In the genomic region with DNA sequence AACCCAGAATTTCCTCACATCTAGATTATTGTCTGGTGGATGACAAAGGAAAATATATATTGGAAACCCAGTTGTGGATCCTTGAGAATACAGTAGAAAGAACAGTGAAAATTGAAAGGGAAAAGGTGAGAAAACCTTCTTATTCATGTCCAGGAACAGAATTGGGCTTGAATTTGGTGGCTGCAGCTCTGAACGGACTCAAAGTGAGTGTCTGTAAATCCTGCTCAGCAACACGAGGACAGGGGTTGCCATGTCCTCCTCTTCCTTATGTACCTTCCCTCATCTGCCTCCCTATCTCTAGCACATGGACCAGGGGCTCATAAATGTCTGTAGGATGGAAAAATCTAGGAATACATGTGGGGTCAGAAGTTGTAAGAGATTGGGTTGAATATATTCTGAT, we compare ENCODE assay signal across 17 cellular contexts.
"Had no signal": no experiment of that assay in that cellular context is flagged by ENCODE, and none has a peak within 500 bp of the region (broad histone marks: within the 10 kb centered on the region; RNA-seq: fewer than 3 reads in every experiment).

No MANE protein-coding gene starts in this region.

- H3K36me3 ChIP-seq: colonic mucosa, heart left ventricle, right atrium auricular region, sigmoid colon, suprapubic skin, thyroid gland had no signal

- H3K27ac ChIP-seq: colonic mucosa, foreskin keratinocyte, heart left ventricle, right atrium auricular region, sigmoid colon, suprapubic skin, thyroid gland had no signal

- H3K4me3 Mint-ChIP-seq: naive thymus-derived CD8-positive, alpha-beta T cell; neural crest cell; type B pancreatic cell had no signal

- DNase-seq: colonic mucosa; dermis blood vessel endothelial cell; foreskin keratinocyte; heart left ventricle; hippocampal formation; left colon; naive thymus-derived CD8-positive, alpha-beta T cell; posterior cingulate gyrus; sigmoid colon; stimulated activated CD4-positive, alpha-beta T cell treated with anti-CD3 and anti-CD28 coated beads, Interleukin-12 subunit alpha, Interleukin-12 subunit beta, amount 100 ng/mL, for 4 hours; stimulated activated naive CD8-positive, alpha-beta T cell treated with anti-CD3 and anti-CD28 coated beads, Interleukin-15, Interleukin-2, amounts not matched to agents 100 U/mL and 50 U/mL, for 24 hours; thyroid gland had no signal

- ATAC-seq: foreskin keratinocyte; heart left ventricle; left colon; naive thymus-derived CD8-positive, alpha-beta T cell; stimulated activated naive CD8-positive, alpha-beta T cell treated with anti-CD3 and anti-CD28 coated beads, Interleukin-15, Interleukin-2, amounts not matched to agents 100 U/mL and 50 U/mL, for 24 hours had no signal

- H3K27ac Mint-ChIP-seq: type B pancreatic cell had no signal

- H3K4me1 ChIP-seq: colonic mucosa, foreskin keratinocyte, heart left ventricle, right atrium auricular region, sigmoid colon, suprapubic skin had no signal

- H3K4me1 Mint-ChIP-seq: neural crest cell had no signal

- H3K9me3 ChIP-seq: colonic mucosa, heart left ventricle, right atrium auricular region, sigmoid colon, suprapubic skin, thyroid gland had no signal

- H3K27me3 ChIP-seq: colonic mucosa, right atrium auricular region, sigmoid colon, thyroid gland had no signal

- H3K4me3 ChIP-seq: colonic mucosa, heart left ventricle, right atrium auricular region, sigmoid colon, skin epidermis, suprapubic skin, thyroid gland had no signal

- H3K36me3 Mint-ChIP-seq: naive thymus-derived CD8-positive, alpha-beta T cell; type B pancreatic cell had no signal
